8 cellular contexts compared by ENCODE assay signal in genomic region chr18:9334351-9335254, GRCh38. TPM values are rescaled to one million over a fixed set of nuclear protein-coding genes. Genes with fewer than 3 reads are reported as not detected.
DNase-seq lines count a peak whose midpoint lies in the region; ATAC-seq and TF ChIP-seq lines count a peak whose summit lies in the region.

Gene TWSG1 (plus strand): TSS chr18:9334773. CDS start chr18:9337230, 2,457 bp downstream.

- H3K4me1 Mint-ChIP-seq in neural progenitor cell = peaks cover 20% of the 10 kb centered on the region

- H3K79me2 ChIP-seq in neural progenitor cell (ENCODE audit: low read depth) = peaks cover 35% of the 10 kb centered on the region

- H3K9ac ChIP-seq in ES-I3 (ENCODE audit: low read depth, low read length) = peak within 1 kb of the TSS; percentile 91
- peak within 1 kb of the TSS; percentile 51 for H3K9ac ChIP-seq in neural progenitor cell

- H3K27me3 ChIP-seq in foreskin keratinocyte (no peaks in the 10 kb centered on the region), neural progenitor cell (peaks cover 14% of the 10 kb centered on the region)

- peaks cover 15% of the 10 kb centered on the region for H3F3A ChIP-seq in neural progenitor cell (ENCODE audit: low read depth)

- H4K20me1 ChIP-seq in neural progenitor cell (ENCODE audit: low read depth) = no peaks in the 10 kb centered on the region

- DNase-seq in GOT3 (lab: John Stamatoyannopoulos, UW) = peak; percentile 58
- DNase-seq in SHP77 treated with DMSO at 0.1 percent for 48 hours (lab: John Stamatoyannopoulos, UW) = peak; percentile 82
- DNase-seq in activated gamma-delta T cell treated with Interleukin-2 at 50 U/mL for 16 hours = peak; percentile 95
- DNase-seq in foreskin keratinocyte = peak; percentile 54 to 76
- DNase-seq in neural progenitor cell (ENCODE audit: low spot score) = peak; percentile 98
- DNase-seq in stromal cell of bone marrow (ENCODE audit: low read depth) = peak; percentile 90

- peak within 1 kb of the TSS; percentile 77 for H2AFZ ChIP-seq in neural progenitor cell (replicated peaks)

- H3K9me3 Mint-ChIP-seq in neural progenitor cell = peaks cover 6% of the 10 kb centered on the region

- H3K27ac Mint-ChIP-seq in neural progenitor cell = peak within 1 kb of the TSS; percentile 79

- H3K4me1 ChIP-seq in ES-I3 (ENCODE audit: insufficient read depth, low read length) = no peaks in the 10 kb centered on the region
- peaks cover 6% of the 10 kb centered on the region for H3K4me1 ChIP-seq in foreskin keratinocyte
- H3K4me1 ChIP-seq in neural progenitor cell = no peaks in the 10 kb centered on the region

- H3K36me3 ChIP-seq in ES-I3 (ENCODE audit: insufficient read depth, low read length) (no peaks in the 10 kb centered on the region), neural progenitor cell (peaks cover 5% of the 10 kb centered on the region)

- peaks cover 2% of the 10 kb centered on the region for H3K27me3 Mint-ChIP-seq in neural progenitor cell (ENCODE audit: insufficient read depth, low read depth)

- H3K4me3 ChIP-seq in neural progenitor cell = peak within 1 kb of the TSS; percentile 76

- ATAC-seq in foreskin keratinocyte = peak; percentile 89

- H3K27ac ChIP-seq in foreskin keratinocyte = peak within 1 kb of the TSS; percentile 75
- peak within 1 kb of the TSS; percentile 32 for H3K27ac ChIP-seq in neural progenitor cell

- peak within 1 kb of the TSS; percentile 97 for H3K4me3 Mint-ChIP-seq in neural progenitor cell

- peak; percentile 40 for TF ChIP-seq CTCF in LNCAP (IDR thresholded peaks at IDR 0.05)
- TF ChIP-seq CTCF in foreskin keratinocyte (conservative IDR thresholded peaks at IDR 0.05) = peak; percentile 55
- TF ChIP-seq CTCF in neural progenitor cell (IDR thresholded peaks at IDR 0.05) = peak; percentile 53

- peaks cover 10% of the 10 kb centered on the region for H3K36me3 Mint-ChIP-seq in neural progenitor cell

- H3K9me3 ChIP-seq in ES-I3 (ENCODE audit: control insufficient read depth, insufficient read depth, low read length) (no peaks in the 10 kb centered on the region), neural progenitor cell (ENCODE audit: low read depth) (no peaks in the 10 kb centered on the region)

- H3K4me2 ChIP-seq in neural progenitor cell = peak within 1 kb of the TSS; percentile 78

RNA-seq across cellular contexts. Expression of gene TWSG1, which starts in this region (rescaled TPM):
- 42.3 and 47.3 TPM in 2 replicates for total RNA-seq in foreskin keratinocyte
- 14.6 and 18.9 TPM in 2 replicates for polyA plus RNA-seq in foreskin keratinocyte
- total RNA-seq in neural progenitor cell (ENCODE audit: low replicate concordance) = 50.5 and 87.9 TPM in 2 replicates

Comparison
In these comparisons a context has a peak if more than half of its experiments do, and no peak if none do; other contexts are left out.
1. Peak in every context shown above with its lines: DNase-seq, ATAC-seq, H3K4me3 ChIP-seq and H3K27ac ChIP-seq.